In the genomic region with DNA sequence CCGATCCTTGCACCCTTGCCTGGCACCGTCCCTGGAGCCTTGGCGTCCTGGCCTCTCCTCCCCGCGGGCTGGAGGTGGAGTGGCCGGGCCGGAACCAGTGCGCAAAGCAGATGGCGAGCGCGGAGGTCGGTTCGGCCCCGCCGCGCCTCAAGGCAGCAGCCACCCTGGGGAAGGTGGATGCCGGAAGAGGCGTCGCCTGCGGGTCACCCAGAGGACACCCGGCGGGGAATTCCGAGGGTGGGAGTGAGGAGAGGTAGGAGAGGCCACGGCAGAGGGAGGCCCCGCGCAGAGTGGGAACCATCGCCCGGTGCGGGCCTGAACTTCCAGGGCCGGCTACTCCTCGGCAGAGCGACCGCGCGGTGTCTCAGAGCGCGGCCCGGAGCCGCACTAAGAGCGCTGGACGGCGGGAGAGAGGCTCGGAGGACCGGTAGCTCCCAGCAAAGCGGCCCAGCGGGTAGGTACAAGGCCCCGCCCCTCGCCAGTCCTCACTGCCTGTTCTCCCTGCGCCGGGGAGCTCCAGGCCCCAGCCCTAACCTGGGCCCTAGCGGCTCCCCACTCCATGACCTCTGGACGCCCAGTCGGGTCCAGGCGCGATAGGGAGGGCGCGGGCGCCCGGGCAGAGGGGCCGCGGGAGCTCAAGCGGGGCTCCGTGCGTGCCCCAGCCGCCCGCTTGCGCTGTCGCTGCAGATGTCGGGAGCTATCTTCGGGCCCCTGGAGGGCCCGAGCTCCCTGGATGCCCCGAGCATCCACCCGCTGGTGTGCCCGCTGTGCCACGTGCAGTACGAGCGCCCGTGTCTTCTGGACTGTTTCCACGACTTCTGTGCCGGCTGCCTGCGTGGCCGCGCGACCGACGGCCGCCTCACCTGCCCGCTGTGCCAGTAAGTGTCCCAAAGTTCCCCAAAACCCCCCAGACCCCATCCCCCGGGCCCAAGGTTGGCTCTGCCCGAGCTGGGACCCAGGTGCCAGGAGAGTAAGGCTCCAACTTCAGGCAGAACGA, we compare ENCODE assay signal across 8 cellular contexts. TPM values are rescaled to one million over a fixed set of nuclear protein-coding genes. Genes with fewer than 3 reads are reported as not detected.
DNase-seq lines count a peak whose midpoint lies in the region; ATAC-seq and TF ChIP-seq lines count a peak whose summit lies in the region.

A gene with protein sequence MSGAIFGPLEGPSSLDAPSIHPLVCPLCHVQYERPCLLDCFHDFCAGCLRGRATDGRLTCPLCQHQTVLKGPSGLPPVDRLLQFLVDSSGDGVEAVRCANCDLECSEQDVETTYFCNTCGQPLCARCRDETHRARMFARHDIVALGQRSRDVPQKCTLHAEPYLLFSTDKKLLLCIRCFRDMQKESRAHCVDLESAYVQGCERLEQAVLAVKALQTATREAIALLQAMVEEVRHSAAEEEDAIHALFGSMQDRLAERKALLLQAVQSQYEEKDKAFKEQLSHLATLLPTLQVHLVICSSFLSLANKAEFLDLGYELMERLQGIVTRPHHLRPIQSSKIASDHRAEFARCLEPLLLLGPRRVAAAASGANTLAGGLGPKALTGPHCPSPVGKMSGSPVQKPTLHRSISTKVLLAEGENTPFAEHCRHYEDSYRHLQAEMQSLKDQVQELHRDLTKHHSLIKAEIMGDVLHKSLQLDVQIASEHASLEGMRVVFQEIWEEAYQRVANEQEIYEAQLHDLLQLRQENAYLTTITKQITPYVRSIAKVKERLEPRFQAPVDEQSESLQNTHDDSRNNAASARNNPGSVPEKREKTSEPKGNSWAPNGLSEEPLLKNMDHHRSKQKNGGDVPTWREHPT (plus strand): TSS at position 271 of the 997 bp plus-strand sequence. CDS start 417 bp downstream, at position 688.

- peak within 1 kb of the TSS; percentile 57 for H3K4me3 ChIP-seq in CD8-positive, alpha-beta T cell (ENCODE audit: low read depth, low read length)
- H3K4me3 ChIP-seq in NB4 (ENCODE audit: low read depth, low read length) = no peak within 1 kb of the TSS
- peak within 1 kb of the TSS; percentile 58 to 71 (median 64) for H3K4me3 ChIP-seq in esophagus muscularis mucosa
- H3K4me3 ChIP-seq in thyroid gland (replicated peaks in 1 of 3) = peak within 1 kb of the TSS; percentile 18 to 47 (median 22)
- H3K4me3 ChIP-seq in BE2C (ENCODE audit: low read depth, low read length) = no peak within 1 kb of the TSS

- 6% methylated on average over 9 of the region's 91 CpGs for WGBS in esophagus muscularis mucosa
- WGBS in thyroid gland, 2 donors = 0 to 3% methylated on average over 2 to 17 of the region's 91 CpGs

- TF ChIP-seq POLR2A in NB4 (IDR thresholded peaks at IDR 0.05; ENCODE audit: extremely low read depth, insufficient read length) = no peak
- peak; percentile 59 for TF ChIP-seq POLR2A in esophagus muscularis mucosa (IDR thresholded peaks at IDR 0.05; ENCODE audit: low read depth)
- TF ChIP-seq POLR2A in thyroid gland (IDR thresholded peaks at IDR 0.05) = peak in 1 of 2 donors; percentile 58

- H3K36me3 Mint-ChIP-seq in CD8-positive, alpha-beta T cell = no peaks in the 10 kb centered on the region
- no peaks in the 10 kb centered on the region for H3K36me3 Mint-ChIP-seq in nephron progenitor cell (ENCODE audit: low read depth)

- CTCF ChIA-PET in CD8-positive, alpha-beta T cell (lab: Charles Lee) = interaction anchor here (0.8 to 1.8 kb wide), 6 partner anchors 14 to 65 kb away, joined by 3 to 5 read pairs (median 3); no protein-coding TSS in a partner anchor

- no peak within 1 kb of the TSS for H3K27ac Mint-ChIP-seq in CD8-positive, alpha-beta T cell
- no peak within 1 kb of the TSS for H3K27ac Mint-ChIP-seq in nephron progenitor cell

- intact Hi-C loops in CD8-positive, alpha-beta T cell (cut with DNase I, micrococcal nuclease) = loop anchor here in 1 of 2 experiments (2.0 kb wide), 2 partner anchors 23 to 97 kb away; no protein-coding TSS in a partner anchor
- intact Hi-C loops in esophagus muscularis mucosa (cut with DNase I) = loop anchor here (2.0 kb wide), 1 partner anchor 39 kb away; a partner anchor contains a TSS
- intact Hi-C loops in thyroid gland (cut with DNase I) = loop anchor here (5.0 kb wide), 1 partner anchor 36 kb away; a partner anchor contains a TSS

- H3K27me3 Mint-ChIP-seq in CD8-positive, alpha-beta T cell (ENCODE audit: low read depth) = peaks cover 18% of the 10 kb centered on the region
- H3K27me3 Mint-ChIP-seq in nephron progenitor cell (ENCODE audit: low read depth, poor library complexity) = peaks cover 46% of the 10 kb centered on the region

- POLR2A ChIA-PET in CD8-positive, alpha-beta T cell (lab: Charles Lee) = no interaction called here

- H3K4me3 Mint-ChIP-seq in CD8-positive, alpha-beta T cell = peak within 1 kb of the TSS; percentile 75
- H3K4me3 Mint-ChIP-seq in nephron progenitor cell = peak within 1 kb of the TSS; percentile 60

- peaks cover 19% of the 10 kb centered on the region for H3K4me1 ChIP-seq in CD8-positive, alpha-beta T cell (ENCODE audit: insufficient read depth, low read length)
- H3K4me1 ChIP-seq in esophagus muscularis mucosa (peaks cover 49 to 56% (median 53%) of the 10 kb centered on the region in 4 donors), thyroid gland (peaks cover 24 to 32% of the 10 kb centered on the region in 2 donors), BE2C (no peaks in the 10 kb centered on the region)

- peaks cover 11% of the 10 kb centered on the region for H3K4me1 Mint-ChIP-seq in CD8-positive, alpha-beta T cell (ENCODE audit: low read depth)
- H3K4me1 Mint-ChIP-seq in nephron progenitor cell = peaks cover 14% of the 10 kb centered on the region

- H3K9me3 ChIP-seq in CD8-positive, alpha-beta T cell (ENCODE audit: low read length) = no peaks in the 10 kb centered on the region
- H3K9me3 ChIP-seq in esophagus muscularis mucosa = no peaks in the 10 kb centered on the region
- H3K9me3 ChIP-seq in thyroid gland = no peaks in the 10 kb centered on the region
- H3K9me3 ChIP-seq in BE2C = no peaks in the 10 kb centered on the region

- no peak for TF ChIP-seq EP300 in esophagus muscularis mucosa (IDR thresholded peaks at IDR 0.05)

- DNase-seq in CD8-positive, alpha-beta T cell = peak in 5 of 7 experiments; percentile 24 to 47 (median 30)
- DNase-seq in NB4 (ENCODE audit: low read depth) (peak; percentile 59), activated T-cell treated with anti-CD3 and anti-CD28 coated beads for 1 hour (ENCODE audit: low read depth) (peak; percentile 28), esophagus muscularis mucosa (ENCODE audit: extremely low spot score) (no peak), nephron progenitor cell (peak; percentile 73), thyroid gland (peak; percentile 71 to 72), BE2C (no peak)

- H3K27me3 ChIP-seq in CD8-positive, alpha-beta T cell (ENCODE audit: insufficient read depth, low read length) = peaks cover 5% of the 10 kb centered on the region
- H3K27me3 ChIP-seq in esophagus muscularis mucosa (peaks cover 0 to 15% (median 4%) of the 10 kb centered on the region in 4 donors), thyroid gland (no peaks in the 10 kb centered on the region), BE2C (no peaks in the 10 kb centered on the region)

- ATAC-seq in CD8-positive, alpha-beta T cell = peak; percentile 62
- peak; percentile 62 for ATAC-seq in GM21360 (IDR thresholded peaks at IDR 0.05; ENCODE audit: unreplicated experiment)

- H3K36me3 ChIP-seq in CD8-positive, alpha-beta T cell (ENCODE audit: insufficient read depth, low read length) = no peaks in the 10 kb centered on the region
- peaks cover 0 to 14% (median 13%) of the 10 kb centered on the region in 4 donors for H3K36me3 ChIP-seq in esophagus muscularis mucosa
- no peaks in the 10 kb centered on the region for H3K36me3 ChIP-seq in thyroid gland
- H3K36me3 ChIP-seq in BE2C = no peaks in the 10 kb centered on the region

- no peaks in the 10 kb centered on the region for H3K9me3 Mint-ChIP-seq in CD8-positive, alpha-beta T cell
- H3K9me3 Mint-ChIP-seq in nephron progenitor cell = no peaks in the 10 kb centered on the region

- no peak for TF ChIP-seq CTCF in CD8-positive, alpha-beta T cell (IDR thresholded peaks at IDR 0.05)
- TF ChIP-seq CTCF in NB4 (IDR thresholded peaks at IDR 0.05; ENCODE audit: low read depth, low read length) = no peak
- TF ChIP-seq CTCF in esophagus muscularis mucosa (IDR thresholded peaks at IDR 0.05) = no peak
- TF ChIP-seq CTCF in nephron progenitor cell (IDR thresholded peaks at IDR 0.05) = no peak
- TF ChIP-seq CTCF in thyroid gland (IDR thresholded peaks at IDR 0.05) = no peak
- TF ChIP-seq CTCF in BE2C (IDR thresholded peaks at IDR 0.05; ENCODE audit: low read depth, low read length) = no peak

- H3K27ac ChIP-seq in CD8-positive, alpha-beta T cell (ENCODE audit: low read depth, low read length) = no peak within 1 kb of the TSS
- peak within 1 kb of the TSS; percentile 78 to 88 (median 82) for H3K27ac ChIP-seq in esophagus muscularis mucosa (replicated peaks in 1 of 4)
- H3K27ac ChIP-seq in thyroid gland = peak within 1 kb of the TSS in 2 of 3 donors; percentile 56 to 63

RNA-seq across cellular contexts. Expression of the gene that starts here (rescaled TPM):
- total RNA-seq in CD8-positive, alpha-beta T cell = 1 to 10 TPM; 5.1 to 5.2 TPM
- total RNA-seq in esophagus muscularis mucosa (10 to 100 TPM; 10.8 to 43.2 (median 20.2) TPM), thyroid gland (10 to 100 TPM; 32.9 to 63.5 (median 47.0) TPM)
- 19.9 TPM for polyA plus RNA-seq in BE2C (2012; ENCODE audit: insufficient read depth, insufficient read length, low read depth)

Comparison
In these comparisons a context has a peak if more than half of its experiments do, and no peak if none do; other contexts are left out.
1. DNase-seq: peak in CD8-positive, alpha-beta T cell (5 of 7), NB4 (single experiment), activated T-cell treated with anti-CD3 and anti-CD28 coated beads for 1 hour (single experiment), nephron progenitor cell (single experiment) and thyroid gland (2 of 2); none in esophagus muscularis mucosa (single experiment) and BE2C (single experiment).
2. H3K4me3 ChIP-seq: peak in CD8-positive, alpha-beta T cell (single experiment), esophagus muscularis mucosa (4 of 4) and thyroid gland (3 of 3); none in NB4 (single experiment) and BE2C (single experiment).